Comparison of ENCODE assay signal across 27 cellular contexts in the genomic region with DNA sequence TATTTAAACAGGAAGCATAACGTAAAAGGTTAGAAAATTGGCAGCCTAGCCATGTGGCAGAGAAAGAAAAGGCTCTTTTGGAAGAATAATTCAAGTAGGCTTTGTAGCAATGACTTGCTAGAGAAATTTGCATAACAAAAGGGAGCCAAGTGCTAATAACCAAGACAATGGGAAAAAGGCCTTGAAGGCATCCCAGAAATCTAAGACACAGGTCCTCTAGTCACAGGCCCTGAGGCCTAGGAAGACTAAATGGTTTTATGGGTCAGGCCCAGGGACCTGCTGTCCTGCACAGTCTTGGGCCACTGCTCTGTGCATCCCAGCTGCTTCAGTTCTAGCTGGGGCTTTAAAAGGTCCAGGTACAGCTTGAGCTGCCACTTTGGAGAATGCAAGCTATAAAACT.
"Had no signal": no experiment of that assay in that cellular context is flagged by ENCODE, and none has a peak within 500 bp of the region (broad histone marks: within the 10 kb centered on the region; RNA-seq: fewer than 3 reads in every experiment).

No MANE protein-coding gene starts in this region.

- H3K9me3 ChIP-seq: right atrium auricular region, right lobe of liver, uterus had no signal

- H3K27me3 ChIP-seq: left lung, ovary, right atrium auricular region, right lobe of liver, tibial nerve, uterus had no signal

- DNase-seq: hypothalamus; kidney glomerular epithelial cell; left cardiac atrium; left lung; lower lobe of right lung; mammary epithelial cell; mesenchymal stem cell; naive B cell; natural killer cell; nephron progenitor cell; ovary; right lobe of liver; stimulated activated CD4-positive, alpha-beta T cell treated with anti-CD3 and anti-CD28 coated beads, Interleukin-1b, Interleukin-23, amount 100 ng/mL, for 48 hours; stimulated activated CD4-positive, alpha-beta T cell treated with anti-CD3 and anti-CD28 coated beads, Interleukin-2, amount 100 ng/mL, for 48 hours; stimulated activated CD4-positive, alpha-beta T cell treated with anti-CD3 and anti-CD28 coated beads, Interleukin-4, amount 100 ng/mL, for 4 hours; stimulated activated CD8-positive, alpha-beta memory T cell treated with anti-CD3 and anti-CD28 coated beads, Interleukin-4, amount 100 ng/mL, for 48 hours; stimulated activated naive CD4-positive, alpha-beta T cell treated with Interleukin-2 at 50 U/mL for 16 hours; stimulated activated naive CD8-positive, alpha-beta T cell treated with anti-CD3 and anti-CD28 coated beads, Interleukin-15, amount 100 ng/mL, for 72 hours; substantia nigra; uterus had no signal

- H3K4me1 ChIP-seq: left lung, lower lobe of right lung, right atrium auricular region, right lobe of liver, tibial nerve, uterus had no signal

- H3K36me3 ChIP-seq: left lung, lower lobe of right lung, ovary, right atrium auricular region, right lobe of liver had no signal

- H3K4me3 Mint-ChIP-seq: mesothelial cell of epicardium; naive B cell; natural killer cell; nephron progenitor cell; stimulated activated memory B cell treated with anti-CD40 and anti-IgM and Interleukin-4, amounts not matched to agents 10 μg/mL and 1 μg/mL and 100 μg/mL, for 72 hours; stimulated activated naive CD8-positive, alpha-beta T cell treated with anti-CD3 and anti-CD28 coated beads, Interleukin-15, amount 100 ng/mL, for 72 hours; type B pancreatic cell had no signal

- H3K27me3 Mint-ChIP-seq: progenitor cell of endocrine pancreas; stimulated activated memory B cell treated with anti-CD40 and anti-IgM and Interleukin-4, amounts not matched to agents 10 μg/mL and 1 μg/mL and 100 μg/mL, for 72 hours; stimulated activated naive CD8-positive, alpha-beta T cell treated with anti-CD3 and anti-CD28 coated beads, Interleukin-15, amount 100 ng/mL, for 72 hours; type B pancreatic cell had no signal

- H3K36me3 Mint-ChIP-seq: natural killer cell; stimulated activated memory B cell treated with anti-CD40 and anti-IgM and Interleukin-4, amounts not matched to agents 10 μg/mL and 1 μg/mL and 100 μg/mL, for 72 hours had no signal

- H3K4me3 ChIP-seq: left lung, lower lobe of right lung, ovary, right atrium auricular region, right lobe of liver, smooth muscle cell, tibial nerve, uterus had no signal

- H3K27ac ChIP-seq: left lung, lower lobe of right lung, ovary, right atrium auricular region, right lobe of liver, tibial nerve, uterus had no signal

- H3K27ac Mint-ChIP-seq: mesothelial cell of epicardium; naive B cell; natural killer cell; nephron progenitor cell; progenitor cell of endocrine pancreas; stimulated activated memory B cell treated with anti-CD40 and anti-IgM and Interleukin-4, amounts not matched to agents 10 μg/mL and 1 μg/mL and 100 μg/mL, for 72 hours; stimulated activated naive CD8-positive, alpha-beta T cell treated with anti-CD3 and anti-CD28 coated beads, Interleukin-15, amount 100 ng/mL, for 72 hours; type B pancreatic cell had no signal

- ATAC-seq: left cardiac atrium; left lung; lower lobe of right lung; natural killer cell; right lobe of liver; stimulated activated memory B cell treated with anti-CD40 and anti-IgM and Interleukin-4, amounts not matched to agents 10 μg/mL and 1 μg/mL and 100 μg/mL, for 72 hours; stimulated activated naive CD8-positive, alpha-beta T cell treated with anti-CD3 and anti-CD28 coated beads, Interleukin-15, amount 100 ng/mL, for 72 hours had no signal

- H3K4me1 Mint-ChIP-seq: naive B cell; natural killer cell; nephron progenitor cell; stimulated activated memory B cell treated with anti-CD40 and anti-IgM and Interleukin-4, amounts not matched to agents 10 μg/mL and 1 μg/mL and 100 μg/mL, for 72 hours; stimulated activated naive CD8-positive, alpha-beta T cell treated with anti-CD3 and anti-CD28 coated beads, Interleukin-15, amount 100 ng/mL, for 72 hours had no signal
